Comparison of ENCODE assay signal across 1 cellular context in genomic region chr1:38873027-38873969, GRCh38.
TF ChIP-seq lines count a peak whose summit lies in the region.

TSS of gene MYCBP (minus strand) at chr1:38873348. CDS start at chr1:38873305, 43 bp downstream.

TF ChIP-seq in HepG2, 621 proteins besides CTCF, POLR2A, EP300 and RAD21 (continued from another document and continues in another):
- peak; percentile 69; the same call in 1 of the 2 replicates for TF ChIP-seq CSRNP1 (CRISPR knock-in tag; IDR thresholded peaks at IDR 0.05)
- TF ChIP-seq PHF21A (CRISPR knock-in tag; IDR thresholded peaks at IDR 0.05) = peak; percentile 34; the same call in 1 of the 2 replicates
- no peak for TF ChIP-seq DNMT3B (CRISPR knock-in tag; conservative IDR thresholded peaks at IDR 0.05)
- TF ChIP-seq ZNF281 (CRISPR knock-in tag; IDR thresholded peaks at IDR 0.05; ENCODE audit: borderline replicate concordance) = no peak
- TF ChIP-seq ZKSCAN5 (CRISPR knock-in tag; IDR thresholded peaks at IDR 0.05) = peak; percentile 82
- TF ChIP-seq ZNF367 (CRISPR knock-in tag; IDR thresholded peaks at IDR 0.05; ENCODE audit: borderline replicate concordance) = peak; percentile 58; the same call in 1 of the 2 replicates
- peak; percentile 82 for TF ChIP-seq KMT2B (CRISPR knock-in tag; IDR thresholded peaks at IDR 0.05)
- TF ChIP-seq ELF1 (CRISPR knock-in tag; IDR thresholded peaks at IDR 0.05) = peak; percentile 77
- no peak for TF ChIP-seq SP1 (IDR thresholded peaks at IDR 0.05)
- peak; percentile 39; the same call in 1 of the 2 replicates for TF ChIP-seq SP1 (CRISPR knock-in tag; IDR thresholded peaks at IDR 0.05)
- TF ChIP-seq GTF2F1 (IDR thresholded peaks at IDR 0.05; ENCODE audit: low read length) = no peak
- TF ChIP-seq ZSCAN21 (CRISPR knock-in tag; IDR thresholded peaks at IDR 0.05; ENCODE audit: borderline replicate concordance) = peak; percentile 67; the same call in 1 of the 2 replicates
- 0 out of 2 replicates have a peak, but pooled peaks have one; percentile 24 for TF ChIP-seq DR1 (CRISPR knock-in tag; IDR thresholded peaks at IDR 0.05)
- TF ChIP-seq NFE2L1 (CRISPR knock-in tag; IDR thresholded peaks at IDR 0.05; ENCODE audit: borderline replicate concordance) = no peak
- TF ChIP-seq FOXC1 (CRISPR knock-in tag; IDR thresholded peaks at IDR 0.05; ENCODE audit: borderline replicate concordance) = peak; percentile 14
- TF ChIP-seq GTF3A (CRISPR knock-in tag; conservative IDR thresholded peaks at IDR 0.05) = 0 out of 2 replicates have a peak, but pooled peaks have one; percentile 49
- TF ChIP-seq NRL (CRISPR knock-in tag; IDR thresholded peaks at IDR 0.05; ENCODE audit: borderline replicate concordance) = peak; percentile 57
- TF ChIP-seq PAF1 (CRISPR knock-in tag; IDR thresholded peaks at IDR 0.05) = no peak
- no peak for TF ChIP-seq FOSL1 (CRISPR knock-in tag; IDR thresholded peaks at IDR 0.05; ENCODE audit: borderline replicate concordance)
- peak; percentile 56 for TF ChIP-seq HIVEP1 (CRISPR knock-in tag; IDR thresholded peaks at IDR 0.05)
- TF ChIP-seq POLR2AphosphoS5 (IDR thresholded peaks at IDR 0.05; ENCODE audit: low read depth, low read length) = peak; percentile 88
- TF ChIP-seq ZBTB7B (CRISPR knock-in tag; IDR thresholded peaks at IDR 0.05) = peak; percentile 29; the same call in 1 of the 2 replicates
- peak; percentile 63; the same call in 1 of the 2 replicates for TF ChIP-seq GFI1 (CRISPR knock-in tag; IDR thresholded peaks at IDR 0.05; ENCODE audit: borderline replicate concordance)
- TF ChIP-seq GABPA (IDR thresholded peaks at IDR 0.05; ENCODE audit: low read depth, low read length) = peak; percentile 87
- peak; percentile 97 for TF ChIP-seq GABPA (CRISPR knock-in tag; IDR thresholded peaks at IDR 0.05; ENCODE audit: low read depth)
- TF ChIP-seq ERF (CRISPR knock-in tag; IDR thresholded peaks at IDR 0.05) = peak; percentile 42; the same call in 1 of the 2 replicates
- 0 out of 2 replicates have a peak, but pooled peaks have one; percentile 8 for TF ChIP-seq ARID5B (CRISPR knock-in tag; IDR thresholded peaks at IDR 0.05)
- TF ChIP-seq ZNF513 (CRISPR knock-in tag; conservative IDR thresholded peaks at IDR 0.05) = no peak
- TF ChIP-seq ZBTB4 (CRISPR knock-in tag; IDR thresholded peaks at IDR 0.05; ENCODE audit: borderline replicate concordance) = peak; percentile 75; the same call in 1 of the 2 replicates
- TF ChIP-seq ZBTB33 (CRISPR knock-in tag; IDR thresholded peaks at IDR 0.05) = no peak
- TF ChIP-seq AHDC1 (CRISPR knock-in tag; IDR thresholded peaks at IDR 0.05; ENCODE audit: borderline replicate concordance) = no peak
- TF ChIP-seq SOX6 (IDR thresholded peaks at IDR 0.05) = no peak
- TF ChIP-seq SOX6 (CRISPR knock-in tag; IDR thresholded peaks at IDR 0.05) = peak; percentile 47; the same call in 1 of the 2 replicates
- no peak for TF ChIP-seq SATB2 (CRISPR knock-in tag; IDR thresholded peaks at IDR 0.05)
- TF ChIP-seq RELA (CRISPR knock-in tag; IDR thresholded peaks at IDR 0.05) = no peak
- no peak; the same call in 1 of the 2 replicates for TF ChIP-seq ETV6 (CRISPR knock-in tag; conservative IDR thresholded peaks at IDR 0.05)
- peak; percentile 20; the same call in 1 of the 2 replicates for TF ChIP-seq ZBTB14 (CRISPR knock-in tag; IDR thresholded peaks at IDR 0.05)
